Comparison of ENCODE assay signal across 19 cellular contexts in the genomic region with DNA sequence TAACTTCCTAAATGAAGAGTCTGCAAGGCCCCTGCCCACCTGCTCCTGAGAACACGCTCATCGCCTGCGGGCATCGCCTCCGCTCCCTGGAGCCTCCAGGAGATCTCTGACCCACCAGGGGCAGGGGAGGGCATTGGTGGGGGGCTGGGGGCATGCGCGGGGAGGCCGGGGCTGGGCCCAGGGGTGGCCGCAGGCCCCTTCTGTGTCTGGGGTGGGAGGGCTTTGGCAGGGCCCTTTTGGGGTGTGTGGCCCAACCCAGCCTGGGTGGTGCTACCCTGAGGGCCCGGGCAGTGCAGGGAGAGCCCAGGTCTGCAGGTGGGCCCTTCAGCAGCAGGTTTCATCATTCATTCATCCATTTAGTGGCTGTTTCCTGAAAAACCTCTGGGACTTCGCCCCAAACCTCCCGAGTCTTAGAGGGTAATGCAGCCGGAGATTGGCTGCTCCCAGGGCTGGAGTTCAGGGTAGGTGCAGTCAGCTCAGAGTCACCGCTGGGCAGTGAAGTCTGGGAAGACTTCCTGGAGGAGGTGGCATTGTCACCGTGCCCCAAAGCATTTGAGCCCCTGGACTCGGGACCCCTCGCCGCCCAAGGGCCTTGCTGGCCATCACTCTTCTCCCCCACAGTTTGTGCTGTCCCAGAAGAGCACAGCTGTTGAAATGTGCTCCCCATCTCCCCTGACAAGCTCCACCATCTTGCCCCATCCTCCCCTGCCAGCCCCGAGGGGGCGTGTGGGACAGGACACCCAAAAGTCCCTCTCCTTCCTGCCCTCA.
DNase-seq lines count a peak whose midpoint lies in the region; ATAC-seq, FAIRE-seq and TF ChIP-seq lines count a peak whose summit lies in the region.
"Had no signal": no experiment of that assay in that cellular context is flagged by ENCODE, and none has a peak within 500 bp of the region (broad histone marks: within the 10 kb centered on the region; RNA-seq: fewer than 3 reads in every experiment).

No MANE protein-coding gene starts in this region.

- no peaks in the 10 kb centered on the region for H4K20me1 ChIP-seq in HCT116 (ENCODE audit: insufficient read depth)
- no peaks in the 10 kb centered on the region for H4K20me1 ChIP-seq in K562 (replicated peaks; ENCODE audit: control insufficient read depth, insufficient read depth, low read length)

- H3K27me3 ChIP-seq in HCT116 (ENCODE audit: insufficient read depth, low read length) (no peaks in the 10 kb centered on the region), K562 (ENCODE audit: control insufficient read depth in 2 of 2, insufficient read depth in 2 of 2, low read length in 2 of 2) (no peaks in the 10 kb centered on the region), aorta (ENCODE audit: control insufficient read depth in 1 of 2, insufficient read depth in 2 of 2, low read length in 1 of 2) (no peaks in the 10 kb centered on the region)

- TF ChIP-seq EP300 in K562 (IDR thresholded peaks at IDR 0.05; ENCODE audit: low read length): no peak

- no peak overlapping the region for H3K27ac ChIP-seq in HCT116 (ENCODE audit: low read depth, low read length)
- H3K27ac ChIP-seq in K562 (ENCODE audit: extremely low read depth, low read depth, low read length): no peak overlapping the region
- H3K27ac ChIP-seq in aorta (ENCODE audit: low read depth in 1 of 2, low read length in 2 of 2): no peak overlapping the region
- no peak overlapping the region for H3K27ac ChIP-seq in kidney (ENCODE audit: low read depth in 2 of 2, low read length in 2 of 2)

- no TSS peak for BruUV-seq in HCT116 (replicated peaks; lab: Mats Ljungman, UMichigan)
- no TSS peak for BruUV-seq in K562 (replicated peaks; lab: Mats Ljungman, UMichigan)

- in situ Hi-C loops in K562 (cut with MboI): no loop called here

- H3K4me1 ChIP-seq in HCT116 (ENCODE audit: control insufficient read depth in 1 of 2, insufficient read depth in 2 of 2, low read length in 2 of 2) (peaks cover 0 to 10% of the 10 kb centered on the region in 2 experiments; a peak in 1 of 4 replicates), K562 (replicated peaks in 1 of 2; ENCODE audit: control insufficient read depth in 2 of 2, insufficient read depth in 2 of 2, low read length in 2 of 2) (peaks cover 0 to 14% of the 10 kb centered on the region in 2 experiments; a peak in 1 of 5 replicates), aorta (ENCODE audit: control insufficient read depth in 1 of 2, insufficient read depth in 2 of 2, low read length in 2 of 2) (no peaks in the 10 kb centered on the region), kidney (ENCODE audit: control insufficient read depth in 1 of 2, insufficient read depth in 1 of 2, low read depth in 1 of 2, low read length in 2 of 2) (no peaks in the 10 kb centered on the region)

- FAIRE-seq in K562 (lab: Jason Lieb, UNC): no peak
- no peak for FAIRE-seq in kidney (lab: Jason Lieb, UNC)
- FAIRE-seq: GM12891, GM18507, H54 had no signal

- H3K4me2 ChIP-seq in HCT116 (ENCODE audit: low read length) (0 out of 2 replicates have a peak overlapping the region, but pooled peaks have one; percentile 70), K562 (ENCODE audit: insufficient read depth, low read length) (no peak overlapping the region)

- H3K9me1 ChIP-seq in K562 (ENCODE audit: control insufficient read depth, insufficient read depth, low read length): no peaks in the 10 kb centered on the region

- no peak for TF ChIP-seq CTCF in GM20000 (IDR thresholded peaks at IDR 0.05; ENCODE audit: extremely low read depth, missing control alignments)
- no peak for TF ChIP-seq CTCF in HCT116 (IDR thresholded peaks at IDR 0.05 in 2 of 3, conservative IDR thresholded peaks at IDR 0.05 in 1 of 3; ENCODE audit: borderline replicate concordance in 1 of 3, insufficient read depth in 1 of 3, low read depth in 2 of 3, low read length in 2 of 3)
- TF ChIP-seq CTCF in K562 (IDR thresholded peaks at IDR 0.05 in 2 of 3, conservative IDR thresholded peaks at IDR 0.05 in 1 of 3; ENCODE audit: insufficient read depth in 2 of 3, low read depth in 1 of 3, low read length in 3 of 3): no peak
- TF ChIP-seq CTCF in kidney (IDR thresholded peaks at IDR 0.05; ENCODE audit: borderline replicate concordance, extremely low read depth, insufficient read depth): no peak

- H2AFZ ChIP-seq in HCT116 (ENCODE audit: low read depth, low read length, poor library complexity, severe bottlenecking) (no peak overlapping the region), K562 (ENCODE audit: low read depth, low read length) (no peak overlapping the region)

- H3K9me3 ChIP-seq in HCT116 (ENCODE audit: control insufficient read depth in 1 of 2, insufficient read depth in 1 of 2, low read depth in 1 of 2, low read length in 2 of 2): no peaks in the 10 kb centered on the region
- no peaks in the 10 kb centered on the region for H3K9me3 ChIP-seq in K562 (replicated peaks; ENCODE audit: control insufficient read depth, insufficient read depth, low read depth, low read length)
- no peaks in the 10 kb centered on the region for H3K9me3 ChIP-seq in aorta (ENCODE audit: control insufficient read depth, low read length)
- H3K9me3 ChIP-seq in kidney (ENCODE audit: control insufficient read depth in 1 of 2, low read length in 2 of 2): no peaks in the 10 kb centered on the region

- CTCF ChIA-PET in HCT116 (lab: Charles Lee) (no interaction called here), K562 (lab: Yijun Ruan, JAX; ENCODE audit: low intra/inter-chr PET ratio) (no interaction called here)

- no peaks in the 10 kb centered on the region for H3K9me2 ChIP-seq in HCT116 (ENCODE audit: insufficient read depth)

- 5% methylated on average over 15 of the region's 20 CpGs for WGBS in K562 (ENCODE audit: insufficient coverage, low coverage, missing lambda C conversion rate)
- 97% methylated on average over 20 of the region's 20 CpGs for WGBS in aorta, 2 donors

- no peak for TF ChIP-seq RAD21 in HCT116 (IDR thresholded peaks at IDR 0.05; ENCODE audit: low read depth)
- no peak for TF ChIP-seq RAD21 in K562 (CRISPR knock-in tag; conservative IDR thresholded peaks at IDR 0.05 in 1 of 2, IDR thresholded peaks at IDR 0.05 in 1 of 2)

- POLR2A ChIA-PET in HCT116 (lab: Charles Lee) (no interaction called here), K562 (lab: Yijun Ruan, JAX) (no interaction called here)

- no peak for ATAC-seq in HCT116
- no peak for ATAC-seq in K562
- peak; percentile 17 for ATAC-seq in aorta (ENCODE audit: low FRiP score)

- H3K4me3 ChIP-seq in HCT116 (replicated peaks in 1 of 2; ENCODE audit: low read depth in 1 of 2, low read length in 2 of 2) (no peak overlapping the region), K562 (no peak overlapping the region), aorta (ENCODE audit: low read length in 2 of 2) (no peak overlapping the region), kidney (ENCODE audit: low read length in 2 of 2) (no peak overlapping the region)

- no peaks in the 10 kb centered on the region for H3K36me3 ChIP-seq in HCT116 (ENCODE audit: control insufficient read depth in 1 of 2, insufficient read depth in 2 of 2, low read length in 2 of 2)
- no peaks in the 10 kb centered on the region for H3K36me3 ChIP-seq in K562 (ENCODE audit: control insufficient read depth, insufficient read depth, low read length)
- H3K36me3 ChIP-seq in aorta (ENCODE audit: control insufficient read depth in 1 of 2, insufficient read depth in 2 of 2, low read length in 1 of 2): no peaks in the 10 kb centered on the region
- no peaks in the 10 kb centered on the region for H3K36me3 ChIP-seq in kidney (ENCODE audit: control insufficient read depth in 1 of 2, insufficient read depth in 2 of 2, low read length in 2 of 2)

- TF ChIP-seq POLR2A in HCT116 (IDR thresholded peaks at IDR 0.05; ENCODE audit: borderline replicate concordance, extremely low read depth, insufficient read depth, insufficient read length): no peak
- TF ChIP-seq POLR2A in K562 (conservative IDR thresholded peaks at IDR 0.05): no peak

- RAD21 ChIA-PET in HCT116 (lab: Charles Lee; ENCODE audit: low non-redundant PET in 1 of 2, low total read pairs in 2 of 2, uncharacterized antibody in 2 of 2, unreplicated experiment in 2 of 2): no interaction called here

- H3K79me2 ChIP-seq in HCT116 (ENCODE audit: insufficient read depth, low read length) (no peaks in the 10 kb centered on the region), K562 (ENCODE audit: control insufficient read depth, insufficient read depth, low read length) (no peaks in the 10 kb centered on the region)

- intact Hi-C loops in HCT116 (cut with micrococcal nuclease) (no loop called here), K562 (cut with micrococcal nuclease) (no loop called here), aorta (cut with DNase I) (no loop called here), kidney (cut with DNase I) (no loop called here)

- H3K9ac ChIP-seq in HCT116 (ENCODE audit: low read length) (no peak overlapping the region), K562 (ENCODE audit: insufficient read depth in 1 of 2, low read depth in 2 of 2, low read length in 2 of 2) (no peak overlapping the region), kidney (ENCODE audit: low read length in 2 of 2) (no peak overlapping the region)

- DNase-seq in GM20000 (ENCODE audit: low spot score) (peak; percentile 11), HCT116 (ENCODE audit: low read depth, low spot score) (no peak), K562 (ENCODE audit: extremely low read depth in 1 of 4, low spot score in 3 of 4) (no peak), aorta (no peak), 8988T (no peak), kidney (no peak), glomerular visceral epithelial cell (ENCODE audit: extremely low spot score) (no peak)
- DNase-seq: C1 segment of cervical spinal cord; Calu3; CD4-positive, alpha-beta memory T cell; COR-L47; DMS53; DMS79 treated with DMSO at 0.1 percent for 48 hours; GF-D8; GOT3; HCEC 1CT had no signal

TF ChIP-seq in HCT116, 20 proteins besides CTCF, POLR2A, EP300 and RAD21 (continues in another document):
- no peak for TF ChIP-seq POLR2AphosphoS5 (IDR thresholded peaks at IDR 0.05; ENCODE audit: low read depth, low read length)
- TF ChIP-seq FOSL1 (IDR thresholded peaks at IDR 0.05; ENCODE audit: low read depth): no peak
- no peak for TF ChIP-seq ZFX (IDR thresholded peaks at IDR 0.05)
- TF ChIP-seq SIN3A (IDR thresholded peaks at IDR 0.05; ENCODE audit: low read depth): no peak
- TF ChIP-seq EGR1 (IDR thresholded peaks at IDR 0.05; ENCODE audit: low read depth): no peak
- TF ChIP-seq, protein P1, sequence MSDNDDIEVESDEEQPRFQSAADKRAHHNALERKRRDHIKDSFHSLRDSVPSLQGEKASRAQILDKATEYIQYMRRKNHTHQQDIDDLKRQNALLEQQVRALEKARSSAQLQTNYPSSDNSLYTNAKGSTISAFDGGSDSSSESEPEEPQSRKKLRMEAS (IDR thresholded peaks at IDR 0.05): no peak

TF ChIP-seq in K562, 482 proteins besides CTCF, POLR2A, EP300 and RAD21 (continues in another document):
- peak; percentile 70 for TF ChIP-seq ZFP36 (IDR thresholded peaks at IDR 0.05; ENCODE audit: low read depth, low read length, partially characterized antibody)
